17 cellular contexts compared by ENCODE assay signal in genomic region chr3:112395166-112395894, GRCh38.
DNase-seq lines count a peak whose midpoint lies in the region; ATAC-seq and TF ChIP-seq lines count a peak whose summit lies in the region.
"Had no signal": no experiment of that assay in that cellular context is flagged by ENCODE, and none has a peak within 500 bp of the region (broad histone marks: within the 10 kb centered on the region; RNA-seq: fewer than 3 reads in every experiment).

No MANE protein-coding gene starts in this region.

- H3K4me3 Mint-ChIP-seq in activated T-cell treated with anti-CD3 and anti-CD28 coated beads, Interleukin-2, amount 50 U/mL, for 72 hours: no peak overlapping the region
- H3K4me3 Mint-ChIP-seq: activated CD8-positive, alpha-beta T cell treated with anti-CD3 and anti-CD28 coated beads, Interleukin-2, amount 10 ng/mL, durations not matched to agents 7 days and 5 days; CD4-positive, CD25-positive, alpha-beta regulatory T cell; dendritic cell treated with granulocyte-macrophage colony-stimulating factor and Interleukin-4, amounts not matched to agents 40 ng/mL and 50 ng/mL, for 4 days had no signal

- H3K36me3 Mint-ChIP-seq in activated T-cell treated with anti-CD3 and anti-CD28 coated beads, Interleukin-2, amount 50 U/mL, for 72 hours (ENCODE audit: insufficient read depth in 2 of 2): peaks cover 5 to 11% of the 10 kb centered on the region in 2 donors
- H3K36me3 Mint-ChIP-seq: CD4-positive, CD25-positive, alpha-beta regulatory T cell had no signal

- peak overlapping the region; percentile 53 for H3K27ac ChIP-seq in rectal smooth muscle tissue (ENCODE audit: low read depth, low read length)
- H3K27ac ChIP-seq: body of pancreas had no signal

- peaks cover 3 to 6% of the 10 kb centered on the region in 2 donors for H3K9me3 Mint-ChIP-seq in activated T-cell treated with anti-CD3 and anti-CD28 coated beads, Interleukin-2, amount 50 U/mL, for 72 hours

- no peak overlapping the region for H3K9ac ChIP-seq in rectal smooth muscle tissue (ENCODE audit: low read length)

- peak; percentile 92 for DNase-seq in GDM1 (lab: John Stamatoyannopoulos, UW)
- peak; percentile 17 for DNase-seq in M059J (ENCODE audit: low read depth)
- peak; percentile 21 for DNase-seq in fibroblast of pulmonary artery (ENCODE audit: low read depth)
- DNase-seq in activated T-cell treated with anti-CD3 and anti-CD28 coated beads, Interleukin-2, amount 50 U/mL, for 72 hours: no peak
- DNase-seq in NCI-H748 (lab: John Stamatoyannopoulos, UW; ENCODE audit: unreplicated experiment): no peak
- DNase-seq in NCI-H1417 treated with DMSO at 0.1 percent for 48 hours (lab: John Stamatoyannopoulos, UW): no peak
- DNase-seq: activated CD8-positive, alpha-beta T cell treated with anti-CD3 and anti-CD28 coated beads, Interleukin-2, amount 10 ng/mL, durations not matched to agents 7 days and 5 days; body of pancreas; CD4-positive, CD25-positive, alpha-beta regulatory T cell; foreskin melanocyte; mucosa of descending colon; NCI-H345; posterior cingulate gyrus; stimulated activated CD4-positive, alpha-beta T cell treated with anti-CD3 and anti-CD28 coated beads, Interleukin-12 subunit alpha, Interleukin-12 subunit beta, amount 100 ng/mL, for 4 hours had no signal

- no peaks in the 10 kb centered on the region for H3K27me3 Mint-ChIP-seq in activated T-cell treated with anti-CD3 and anti-CD28 coated beads, Interleukin-2, amount 50 U/mL, for 72 hours (ENCODE audit: low read depth)
- H3K27me3 Mint-ChIP-seq: CD4-positive, CD25-positive, alpha-beta regulatory T cell; dendritic cell treated with granulocyte-macrophage colony-stimulating factor and Interleukin-4, amounts not matched to agents 40 ng/mL and 50 ng/mL, for 4 days had no signal

- TF ChIP-seq CTCF in fibroblast of pulmonary artery (IDR thresholded peaks at IDR 0.05; ENCODE audit: low read length, missing control alignments): no peak

- no peak for ATAC-seq in activated T-cell treated with anti-CD3 and anti-CD28 coated beads, Interleukin-2, amount 50 U/mL, for 72 hours (replicated peaks in 1 of 2)
- no peak for ATAC-seq in HG02623 (IDR thresholded peaks at IDR 0.05; ENCODE audit: unreplicated experiment)
- ATAC-seq: activated CD8-positive, alpha-beta T cell treated with anti-CD3 and anti-CD28 coated beads, Interleukin-2, amount 10 ng/mL, durations not matched to agents 7 days and 5 days; body of pancreas; mucosa of descending colon had no signal

- H3K4me1 Mint-ChIP-seq in activated T-cell treated with anti-CD3 and anti-CD28 coated beads, Interleukin-2, amount 50 U/mL, for 72 hours (ENCODE audit: low read depth): peaks cover 61% of the 10 kb centered on the region

- no peak overlapping the region for H3K27ac Mint-ChIP-seq in activated T-cell treated with anti-CD3 and anti-CD28 coated beads, Interleukin-2, amount 50 U/mL, for 72 hours
- H3K27ac Mint-ChIP-seq: activated CD8-positive, alpha-beta T cell treated with anti-CD3 and anti-CD28 coated beads, Interleukin-2, amount 10 ng/mL, durations not matched to agents 7 days and 5 days; CD4-positive, CD25-positive, alpha-beta regulatory T cell; dendritic cell treated with granulocyte-macrophage colony-stimulating factor and Interleukin-4, amounts not matched to agents 40 ng/mL and 50 ng/mL, for 4 days had no signal

- H3K4me3 ChIP-seq in fibroblast of pulmonary artery (replicated peaks; ENCODE audit: low read depth, low read length) (no peak overlapping the region), rectal smooth muscle tissue (ENCODE audit: low read length) (no peak overlapping the region)
- H3K4me3 ChIP-seq: body of pancreas, mucosa of descending colon had no signal

- H3K36me3 ChIP-seq in rectal smooth muscle tissue (ENCODE audit: control insufficient read depth, insufficient read depth, low read length): no peaks in the 10 kb centered on the region

- H3K27me3 ChIP-seq in rectal smooth muscle tissue (ENCODE audit: control insufficient read depth, insufficient read depth, low read length): no peaks in the 10 kb centered on the region
- H3K27me3 ChIP-seq: body of pancreas had no signal

- H3K4me1 ChIP-seq in rectal smooth muscle tissue (ENCODE audit: control insufficient read depth, insufficient read depth, low read length): peaks cover 17% of the 10 kb centered on the region
- H3K4me1 ChIP-seq: body of pancreas had no signal

Comparison
In these comparisons a context has a peak if more than half of its experiments do, and no peak if none do; other contexts are left out.
1. DNase-seq: peak in GDM1 (single experiment), M059J (single experiment) and fibroblast of pulmonary artery (single experiment); none in activated T-cell treated with anti-CD3 and anti-CD28 coated beads, Interleukin-2, amount 50 U/mL, for 72 hours (0 of 2), NCI-H748 (single experiment) and NCI-H1417 treated with DMSO at 0.1 percent for 48 hours (single experiment).